ENCODE assay signal across 1 cellular context in the genomic region with DNA sequence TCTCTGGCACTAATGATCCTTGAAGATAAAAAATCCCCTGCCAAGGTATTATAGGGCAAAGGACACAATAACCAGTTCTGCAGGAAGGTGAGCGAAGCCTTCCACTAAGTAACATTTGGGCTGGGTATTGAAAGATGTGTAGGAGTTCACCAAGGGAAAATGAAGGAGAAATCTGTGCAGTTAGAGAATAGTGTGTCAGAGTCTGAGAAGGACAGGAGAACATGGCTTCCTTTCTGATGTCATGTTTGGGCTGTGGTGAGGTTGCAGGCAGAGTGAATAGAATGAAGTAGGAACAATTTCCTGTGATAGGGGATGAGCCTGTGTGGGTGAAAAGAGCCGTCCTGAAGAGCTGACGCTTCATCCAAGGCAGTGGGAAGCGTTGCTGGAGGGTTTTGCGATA.
TF ChIP-seq lines count a peak whose summit lies in the region.

No MANE protein-coding gene starts in this region.

TF ChIP-seq in H1, 55 proteins besides CTCF, POLR2A, EP300 and RAD21:
- TF ChIP-seq, protein P1, sequence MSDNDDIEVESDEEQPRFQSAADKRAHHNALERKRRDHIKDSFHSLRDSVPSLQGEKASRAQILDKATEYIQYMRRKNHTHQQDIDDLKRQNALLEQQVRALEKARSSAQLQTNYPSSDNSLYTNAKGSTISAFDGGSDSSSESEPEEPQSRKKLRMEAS (IDR thresholded peaks at IDR 0.05) = no peak
- TF ChIP-seq JUND (IDR thresholded peaks at IDR 0.05; ENCODE audit: low read length) = no peak
- no peak for TF ChIP-seq CBX8 (IDR thresholded peaks at IDR 0.05; ENCODE audit: borderline replicate concordance, low read depth, low read length)
- TF ChIP-seq FOSL1 (IDR thresholded peaks at IDR 0.05; ENCODE audit: insufficient read depth, low read depth, low read length) = no peak
- no peak for TF ChIP-seq TCF12 (IDR thresholded peaks at IDR 0.05; ENCODE audit: low read depth, low read length)
